In genomic region chrX:48769230-48769629, GRCh38 we compare ENCODE assay signal across 32 cellular contexts. TPM values are rescaled to one million over a fixed set of nuclear protein-coding genes. Genes with fewer than 3 reads are reported as not detected.
"Had no signal": no experiment of that assay in that cellular context is flagged by ENCODE, and none has a peak within 500 bp of the region (broad histone marks: within the 10 kb centered on the region; RNA-seq: fewer than 3 reads in every experiment).

No MANE protein-coding gene starts in this region.

- H3K27me3 Mint-ChIP-seq: stimulated activated naive CD8-positive, alpha-beta T cell treated with anti-CD3 and anti-CD28 coated beads, Interleukin-15, amount 100 ng/mL, for 72 hours; stimulated activated naive CD8-positive, alpha-beta T cell treated with anti-CD3 and anti-CD28 coated beads, Interleukin-15, Interleukin-2, amounts not matched to agents 100 ng/mL and 50 ng/mL, for 24 hours; type B pancreatic cell had no signal

- H3K9me3 Mint-ChIP-seq: stimulated activated effector memory CD8-positive, alpha-beta T cell treated with anti-CD3 and anti-CD28 coated beads, Interleukin-12 subunit alpha, Interleukin-12 subunit beta, amount 100 ng/mL, for 72 hours; stimulated activated memory B cell treated with anti-CD40 and anti-IgM and Interleukin-4, amounts not matched to agents 10 μg/mL and 1 μg/mL and 100 μg/mL, for 72 hours; stimulated activated naive B cell treated with anti-CD40 and anti-IgM and Interleukin-4, amounts not matched to agents 10 μg/mL and 1 μg/mL and 100 μg/mL, for 72 hours; stimulated activated naive CD8-positive, alpha-beta T cell treated with anti-CD3 and anti-CD28 coated beads, Interleukin-15, amount 100 ng/mL, for 72 hours; stimulated activated naive CD8-positive, alpha-beta T cell treated with anti-CD3 and anti-CD28 coated beads, Interleukin-15, Interleukin-2, amounts not matched to agents 100 ng/mL and 50 ng/mL, for 24 hours; type B pancreatic cell had no signal

- H3K4me3 ChIP-seq: stomach, suprapubic skin, testis, thoracic aorta, thyroid gland, tibial artery, tibial nerve, transverse colon, upper lobe of left lung, upper lobe of right lung, uterus, vagina had no signal

- H3K36me3 ChIP-seq: stomach, suprapubic skin, thoracic aorta, thyroid gland, tibial artery, tibial nerve, transverse colon, upper lobe of left lung, upper lobe of right lung, uterus, vagina had no signal

- H3K27ac Mint-ChIP-seq: stimulated activated effector memory CD8-positive, alpha-beta T cell treated with anti-CD3 and anti-CD28 coated beads, Interleukin-12 subunit alpha, Interleukin-12 subunit beta, amount 100 ng/mL, for 72 hours; stimulated activated memory B cell treated with anti-CD40 and anti-IgM and Interleukin-4, amounts not matched to agents 10 μg/mL and 1 μg/mL and 100 μg/mL, for 72 hours; stimulated activated naive B cell treated with anti-CD40 and anti-IgM and Interleukin-4, amounts not matched to agents 10 μg/mL and 1 μg/mL and 100 μg/mL, for 72 hours; stimulated activated naive CD8-positive, alpha-beta T cell treated with anti-CD3 and anti-CD28 coated beads, Interleukin-15, amount 100 ng/mL, for 72 hours; stimulated activated naive CD8-positive, alpha-beta T cell treated with anti-CD3 and anti-CD28 coated beads, Interleukin-15, Interleukin-2, amounts not matched to agents 100 ng/mL and 50 ng/mL, for 24 hours; type B pancreatic cell had no signal

- H3K9me3 ChIP-seq: stomach, suprapubic skin, testis, thoracic aorta, thyroid gland, tibial artery, tibial nerve, transverse colon, upper lobe of left lung, upper lobe of right lung, uterus, vagina had no signal

- H3K27me3 ChIP-seq: stomach, suprapubic skin, testis, thyroid gland, tibial artery, transverse colon, upper lobe of left lung, upper lobe of right lung, vagina had no signal

- DNase-seq: stimulated activated CD4-positive, alpha-beta T cell treated with anti-CD3 and anti-CD28 coated beads, Interleukin-2, amount 100 ng/mL, for 24 hours; stimulated activated CD4-positive, alpha-beta T cell treated with anti-CD3 and anti-CD28 coated beads, Interleukin-2, amount 100 ng/mL, for 48 hours; stimulated activated CD4-positive, alpha-beta T cell treated with anti-CD3 and anti-CD28 coated beads, Interleukin-4, amount 100 ng/mL, for 1 hour; stimulated activated CD4-positive, alpha-beta T cell treated with anti-CD3 and anti-CD28 coated beads, Interleukin-4, amount 100 ng/mL, for 24 hours; stimulated activated CD4-positive, alpha-beta T cell treated with anti-CD3 and anti-CD28 coated beads, Interleukin-4, amount 100 ng/mL, for 4 hours; stimulated activated CD8-positive, alpha-beta memory T cell treated with anti-CD3 and anti-CD28 coated beads, Interleukin-4, amount 100 ng/mL, for 48 hours; stimulated activated naive B cell treated with anti-CD40 and anti-IgM and Interleukin-4, amounts not matched to agents 10 μg/mL and 1 μg/mL and 100 μg/mL, for 72 hours; stimulated activated naive CD4-positive, alpha-beta T cell; stimulated activated naive CD4-positive, alpha-beta T cell treated with Interleukin-2 at 50 U/mL for 16 hours; stimulated activated naive CD8-positive, alpha-beta T cell treated with anti-CD3 and anti-CD28 coated beads, Interleukin-15, amount 100 ng/mL, for 72 hours; stimulated activated naive CD8-positive, alpha-beta T cell treated with anti-CD3 and anti-CD28 coated beads, Interleukin-15, Interleukin-2, amounts not matched to agents 100 U/mL and 50 U/mL, for 24 hours; stomach; substantia nigra; testis; thyroid gland; tibial artery; transverse colon; upper lobe of left lung; upper lobe of right lung; uterus had no signal

- H3K27ac ChIP-seq: stomach, suprapubic skin, testis, thoracic aorta, thyroid gland, tibial artery, tibial nerve, transverse colon, upper lobe of left lung, upper lobe of right lung, uterus, vagina had no signal

- H3K36me3 Mint-ChIP-seq: stimulated activated effector memory CD8-positive, alpha-beta T cell treated with anti-CD3 and anti-CD28 coated beads, Interleukin-12 subunit alpha, Interleukin-12 subunit beta, amount 100 ng/mL, for 72 hours; stimulated activated memory B cell treated with anti-CD40 and anti-IgM and Interleukin-4, amounts not matched to agents 10 μg/mL and 1 μg/mL and 100 μg/mL, for 72 hours; stimulated activated naive B cell treated with anti-CD40 and anti-IgM and Interleukin-4, amounts not matched to agents 10 μg/mL and 1 μg/mL and 100 μg/mL, for 72 hours; type B pancreatic cell had no signal

- ATAC-seq: stimulated activated effector memory CD8-positive, alpha-beta T cell treated with anti-CD3 and anti-CD28 coated beads, Interleukin-12 subunit alpha, Interleukin-12 subunit beta, amount 100 ng/mL, for 72 hours; stimulated activated memory B cell treated with anti-CD40 and anti-IgM and Interleukin-4, amounts not matched to agents 10 μg/mL and 1 μg/mL and 100 μg/mL, for 72 hours; stimulated activated naive B cell treated with anti-CD40 and anti-IgM and Interleukin-4, amounts not matched to agents 10 μg/mL and 1 μg/mL and 100 μg/mL, for 72 hours; stimulated activated naive CD8-positive, alpha-beta T cell treated with anti-CD3 and anti-CD28 coated beads, Interleukin-15, amount 100 ng/mL, for 72 hours; stimulated activated naive CD8-positive, alpha-beta T cell treated with anti-CD3 and anti-CD28 coated beads, Interleukin-15, Interleukin-2, amounts not matched to agents 100 U/mL and 50 U/mL, for 24 hours; upper lobe of right lung had no signal

- H3K4me1 Mint-ChIP-seq: stimulated activated effector memory CD8-positive, alpha-beta T cell treated with anti-CD3 and anti-CD28 coated beads, Interleukin-12 subunit alpha, Interleukin-12 subunit beta, amount 100 ng/mL, for 72 hours; stimulated activated memory B cell treated with anti-CD40 and anti-IgM and Interleukin-4, amounts not matched to agents 10 μg/mL and 1 μg/mL and 100 μg/mL, for 72 hours; stimulated activated naive B cell treated with anti-CD40 and anti-IgM and Interleukin-4, amounts not matched to agents 10 μg/mL and 1 μg/mL and 100 μg/mL, for 72 hours; stimulated activated naive CD8-positive, alpha-beta T cell treated with anti-CD3 and anti-CD28 coated beads, Interleukin-15, amount 100 ng/mL, for 72 hours had no signal

- H3K4me1 ChIP-seq: stomach, suprapubic skin, testis, thyroid gland, tibial artery, tibial nerve, transverse colon, upper lobe of left lung, upper lobe of right lung, uterus, vagina had no signal

- H3K4me3 Mint-ChIP-seq: stimulated activated effector memory CD8-positive, alpha-beta T cell treated with anti-CD3 and anti-CD28 coated beads, Interleukin-12 subunit alpha, Interleukin-12 subunit beta, amount 100 ng/mL, for 72 hours; stimulated activated memory B cell treated with anti-CD40 and anti-IgM and Interleukin-4, amounts not matched to agents 10 μg/mL and 1 μg/mL and 100 μg/mL, for 72 hours; stimulated activated naive B cell treated with anti-CD40 and anti-IgM and Interleukin-4, amounts not matched to agents 10 μg/mL and 1 μg/mL and 100 μg/mL, for 72 hours; stimulated activated naive CD8-positive, alpha-beta T cell treated with anti-CD3 and anti-CD28 coated beads, Interleukin-15, amount 100 ng/mL, for 72 hours; stimulated activated naive CD8-positive, alpha-beta T cell treated with anti-CD3 and anti-CD28 coated beads, Interleukin-15, Interleukin-2, amounts not matched to agents 100 ng/mL and 50 ng/mL, for 24 hours; type B pancreatic cell had no signal

RNA-seq across cellular contexts. Expression of gene GLOD5, which starts 7.7 kb away (rescaled TPM):
- total RNA-seq: stomach, subcutaneous adipose tissue, suprapubic skin, temporal lobe, testis, thoracic aorta, tibial nerve, ureter, urinary bladder, uterus, vagina had no signal
- polyA plus RNA-seq: urinary bladder had no signal

RNA-seq across cellular contexts. Expression of gene GATA1, which starts 17.2 kb away (rescaled TPM):
- total RNA-seq: suprapubic skin, temporal lobe, thyroid gland, transverse colon, ureter, urinary bladder had no signal

RNA-seq across cellular contexts. Expression of gene ERAS, which starts 57.1 kb away (rescaled TPM):
- total RNA-seq: stomach, subcutaneous adipose tissue, suprapubic skin, temporal lobe, thoracic aorta, thyroid gland, tibial nerve, transverse colon, upper lobe of left lung, upper lobe of right lung, ureter, urinary bladder, vagina had no signal
- polyA plus RNA-seq: stomach had no signal
